8 cellular contexts compared by ENCODE assay signal in genomic region chr4:83252782-83253405, GRCh38. TPM values are rescaled to one million over a fixed set of nuclear protein-coding genes. Genes with fewer than 3 reads are reported as not detected.
DNase-seq lines count a peak whose midpoint lies in the region; ATAC-seq and TF ChIP-seq lines count a peak whose summit lies in the region.

No MANE protein-coding gene starts in this region.

- CTCF ChIA-PET in activated CD8-positive, alpha-beta T cell treated with anti-CD3 and anti-CD28 coated beads for 36 hours (lab: Charles Lee), result interaction anchor here (0.5 to 5.3 kb wide), 43 partner anchors 9 to 390 kb away, joined by 3 to 38 read pairs (median 4); partner anchors contain the start of genes COPS4, COQ2 and PLAC8

- H3K27me3 ChIP-seq in transverse colon, result no peaks in the 10 kb centered on the region

- no peak overlapping the region for H3K4me3 ChIP-seq in transverse colon

- H3K4me3 Mint-ChIP-seq in activated CD8-positive, alpha-beta T cell treated with anti-CD3 and anti-CD28 coated beads for 36 hours, result no peak overlapping the region
- no peak overlapping the region for H3K4me3 Mint-ChIP-seq in nephron progenitor cell

- TF ChIP-seq CTCF in activated CD8-positive, alpha-beta T cell treated with anti-CD3 and anti-CD28 coated beads for 36 hours (IDR thresholded peaks at IDR 0.05), result peak; percentile 90
- TF ChIP-seq CTCF in nephron progenitor cell (IDR thresholded peaks at IDR 0.05) (peak; percentile 69), transverse colon (IDR thresholded peaks at IDR 0.05) (peak; percentile 61 to 86 (median 75))

- no peak for TF ChIP-seq POLR2A in transverse colon (IDR thresholded peaks at IDR 0.05)

- no peak overlapping the region for H3K27ac Mint-ChIP-seq in activated CD8-positive, alpha-beta T cell treated with anti-CD3 and anti-CD28 coated beads for 36 hours
- H3K27ac Mint-ChIP-seq in nephron progenitor cell, result no peak overlapping the region

- H3K9me3 Mint-ChIP-seq in activated CD8-positive, alpha-beta T cell treated with anti-CD3 and anti-CD28 coated beads for 36 hours, result no peaks in the 10 kb centered on the region
- H3K9me3 Mint-ChIP-seq in nephron progenitor cell, result no peaks in the 10 kb centered on the region

- peak overlapping the region; percentile 3 for H3K27ac ChIP-seq in epithelial cell of prostate
- peak overlapping the region in 3 of 4 donors; percentile 1 to 43 (median 9) for H3K27ac ChIP-seq in transverse colon

- 22 to 33% methylated on average over 7 of the region's 7 CpGs for WGBS in transverse colon (ENCODE audit: low coverage in 1 of 2), 2 donors

- H3K4me1 Mint-ChIP-seq in activated CD8-positive, alpha-beta T cell treated with anti-CD3 and anti-CD28 coated beads for 36 hours (ENCODE audit: low read depth), result peaks cover 21% of the 10 kb centered on the region
- peaks cover 20% of the 10 kb centered on the region for H3K4me1 Mint-ChIP-seq in nephron progenitor cell

- DNase-seq in Right ventricle myocardium superior (no peak), cardiac septum (ENCODE audit: low spot score) (no peak), HK-2 (ENCODE audit: unreplicated experiment) (peak; percentile 35), epithelial cell of prostate (ENCODE audit: low read depth, low spot score) (peak; percentile 24), nephron progenitor cell (peak; percentile 63), transverse colon (peak; percentile 89)
- DNase-seq in NK-92 treated with Interleukin-12 subunit alpha and Interleukin-12 subunit beta, amount 100 ng/mL, for 24 hours (lab: John Stamatoyannopoulos, UW), result peak; percentile 26
- peak; percentile 84 for DNase-seq in activated CD8-positive, alpha-beta T cell treated with anti-CD3 and anti-CD28 coated beads for 36 hours

- TF ChIP-seq EP300 in transverse colon (IDR thresholded peaks at IDR 0.05; ENCODE audit: low read depth), result no peak

- H3K27me3 Mint-ChIP-seq in activated CD8-positive, alpha-beta T cell treated with anti-CD3 and anti-CD28 coated beads for 36 hours, result no peaks in the 10 kb centered on the region
- peaks cover 4% of the 10 kb centered on the region for H3K27me3 Mint-ChIP-seq in nephron progenitor cell (ENCODE audit: low read depth, poor library complexity)

- peak; percentile 58 for ATAC-seq in Right ventricle myocardium superior (ENCODE audit: poor library complexity)
- peak; percentile 88 for ATAC-seq in activated CD8-positive, alpha-beta T cell treated with anti-CD3 and anti-CD28 coated beads for 36 hours

- intact Hi-C loops in Right ventricle myocardium superior (cut with DNase I), result no loop called here
- intact Hi-C loops in cardiac septum (cut with DNase I), result no loop called here
- intact Hi-C loops in activated CD8-positive, alpha-beta T cell treated with anti-CD3 and anti-CD28 coated beads for 36 hours (cut with micrococcal nuclease), result loop anchor here (2.0 kb wide), 1 partner anchor 178 kb away; no protein-coding TSS in a partner anchor
- intact Hi-C loops in transverse colon (cut with DNase I; ENCODE audit: low total_unique reads), result no loop called here

- H3K36me3 Mint-ChIP-seq in activated CD8-positive, alpha-beta T cell treated with anti-CD3 and anti-CD28 coated beads for 36 hours (ENCODE audit: low read depth), result peaks cover 3% of the 10 kb centered on the region
- peaks cover 6% of the 10 kb centered on the region for H3K36me3 Mint-ChIP-seq in nephron progenitor cell (ENCODE audit: low read depth)

- no peaks in the 10 kb centered on the region for H3K36me3 ChIP-seq in transverse colon

- in situ Hi-C loops in transverse colon (cut with MboI; ENCODE audit: low pct_ligation_motif_present in 1 of 4, low pct_unique_long_range_greater_than_20kb in 1 of 4, low sequenced_read_pairs in 3 of 4), result loop anchor here (10.0 to 25.0 kb wide), 5 partner anchors 166 to 791 kb away; partner anchors contain the start of gene THAP9 (in 1 of the 4)

- no peaks in the 10 kb centered on the region for H3K9me3 ChIP-seq in transverse colon

- peaks cover 5 to 52% (median 38%) of the 10 kb centered on the region in 4 donors for H3K4me1 ChIP-seq in transverse colon

- POLR2A ChIA-PET in activated CD8-positive, alpha-beta T cell treated with anti-CD3 and anti-CD28 coated beads for 36 hours (lab: Charles Lee), result interaction anchor here (0.9 to 1.1 kb wide), 3 partner anchors 156 to 173 kb away, joined by 3 read pairs; no protein-coding TSS in a partner anchor

RNA-seq across cellular contexts. Expression of gene COQ2, which starts 31.7 kb away (rescaled TPM):
- total RNA-seq in Right ventricle myocardium superior (23.7 TPM), cardiac septum (13.1 TPM), transverse colon (10 to 100 TPM in 3 of 4 donors, under 1 TPM in 1; 0.75 to 14.4 (median 12.2) TPM)
- 10 to 100 TPM; 18.3 to 20.3 TPM for total RNA-seq in activated CD8-positive, alpha-beta T cell treated with anti-CD3 and anti-CD28 coated beads for 36 hours

Comparison
In these comparisons a context has a peak if more than half of its experiments do, and no peak if none do; other contexts are left out.
1. DNase-seq: peak in HK-2 (single experiment), NK-92 treated with Interleukin-12 subunit alpha and Interleukin-12 subunit beta, amount 100 ng/mL, for 24 hours (single experiment), activated CD8-positive, alpha-beta T cell treated with anti-CD3 and anti-CD28 coated beads for 36 hours (single experiment), epithelial cell of prostate (single experiment), nephron progenitor cell (single experiment) and transverse colon (single experiment); none in Right ventricle myocardium superior (single experiment) and cardiac septum (single experiment).
2. Peak in every context shown above with its lines, with median percentiles within 50 percentile points of each other: CTCF ChIP-seq.